In the genomic region with DNA sequence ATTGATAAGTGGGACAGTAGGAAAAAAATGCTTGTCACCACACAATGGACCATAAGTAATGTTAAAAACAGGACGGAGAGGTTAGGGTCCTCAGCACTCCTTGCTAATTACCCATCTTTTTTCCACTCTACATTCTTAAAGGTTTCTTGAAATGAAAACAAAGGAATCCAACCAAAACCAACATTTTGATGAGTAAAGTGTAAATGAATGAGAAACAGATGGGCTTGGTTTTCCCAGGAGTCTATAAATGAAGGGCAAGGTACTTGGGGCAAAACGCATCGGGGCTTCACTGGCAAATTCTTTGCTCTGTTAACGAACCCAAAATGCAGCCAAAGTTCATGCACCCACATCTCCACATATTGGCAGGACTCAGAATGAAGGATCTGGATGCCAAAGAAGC, we compare ENCODE assay signal across 18 cellular contexts.
DNase-seq lines count a peak whose midpoint lies in the region; ATAC-seq and TF ChIP-seq lines count a peak whose summit lies in the region.
"Had no signal": no experiment of that assay in that cellular context is flagged by ENCODE, and none has a peak within 500 bp of the region (broad histone marks: within the 10 kb centered on the region; RNA-seq: fewer than 3 reads in every experiment).

No MANE protein-coding gene starts in this region.

- peaks cover 33% of the 10 kb centered on the region for H3K4me1 ChIP-seq in mesodermal cell (ENCODE audit: control insufficient read depth, insufficient read depth, low read length, poor library complexity, severe bottlenecking)
- H3K4me1 ChIP-seq in upper lobe of right lung: no peaks in the 10 kb centered on the region

- in situ Hi-C loops in astrocyte of the cerebellum (cut with HindIII; ENCODE audit: low sequenced_read_pairs): no loop called here

- peaks cover 2% of the 10 kb centered on the region for H3K9me3 ChIP-seq in mesodermal cell (ENCODE audit: control insufficient read depth, low read length)
- no peaks in the 10 kb centered on the region for H3K9me3 ChIP-seq in upper lobe of right lung

- intact Hi-C loops in upper lobe of right lung (cut with DNase I): no loop called here

- peak overlapping the region; percentile 48 for H3K27ac ChIP-seq in mesodermal cell (ENCODE audit: low read depth, low read length, severe bottlenecking)
- peak overlapping the region; percentile 32 for H3K27ac ChIP-seq in upper lobe of right lung
- H3K27ac ChIP-seq: KMS-11 had no signal

- DNase-seq in EH (ENCODE audit: low read depth): peak; percentile 32
- peak; percentile 45 for DNase-seq in astrocyte of the cerebellum (ENCODE audit: low read depth)
- no peak for DNase-seq in upper lobe of right lung
- no peak for DNase-seq in RPMI8226
- DNase-seq in T-helper 1 cell: no peak
- DNase-seq: CD4-positive, alpha-beta T cell; DND-41; GOT3; MM.1S; NCI-H1105 treated with DMSO at 0.1 percent for 48 hours; NCI-H187 treated with DMSO at 0.1 percent for 48 hours; NCI-H446 treated with DMSO at 0.1 percent for 48 hours; NCI-H774; SHP77 had no signal

- 93% methylated on average over 3 of the region's 4 CpGs; no CpG with 5 or more reads in 1 of the 2 experiments for WGBS in mesodermal cell (ENCODE audit: insufficient coverage in 2 of 2), 2 experiments

- H3K27me3 ChIP-seq in upper lobe of right lung: no peaks in the 10 kb centered on the region

- ATAC-seq in upper lobe of right lung (no peak), GM18867 (IDR thresholded peaks at IDR 0.05; ENCODE audit: unreplicated experiment) (no peak)
- ATAC-seq: Panc1 had no signal

- H3K4me3 ChIP-seq in astrocyte of the cerebellum (ENCODE audit: low read depth, low read length): no peak overlapping the region
- no peak overlapping the region for H3K4me3 ChIP-seq in mesodermal cell (ENCODE audit: extremely low read depth, insufficient read depth, low read length, poor library complexity, severe bottlenecking)
- H3K4me3 ChIP-seq in upper lobe of right lung: no peak overlapping the region

- no peaks in the 10 kb centered on the region for H3K36me3 ChIP-seq in mesodermal cell (ENCODE audit: control insufficient read depth, insufficient read depth, low read length)
- H3K36me3 ChIP-seq in upper lobe of right lung: no peaks in the 10 kb centered on the region

- TF ChIP-seq CTCF in astrocyte of the cerebellum (IDR thresholded peaks at IDR 0.05; ENCODE audit: low read depth, low read length, missing control alignments): no peak
- no peak for TF ChIP-seq CTCF in upper lobe of right lung (IDR thresholded peaks at IDR 0.05)

Comparison
In these comparisons a context has a peak if more than half of its experiments do, and no peak if none do; other contexts are left out.
1. DNase-seq: peak in EH (single experiment) and astrocyte of the cerebellum (single experiment); none in upper lobe of right lung (single experiment), RPMI8226 (single experiment) and T-helper 1 cell (0 of 5).